ENCODE assay signal across 8 cellular contexts in genomic region chr2:70901235-70902066, GRCh38. TPM values are rescaled to one million over a fixed set of nuclear protein-coding genes. Genes with fewer than 3 reads are reported as not detected.
DNase-seq lines count a peak whose midpoint lies in the region; ATAC-seq and TF ChIP-seq lines count a peak whose summit lies in the region.
"Had no signal": no experiment of that assay in that cellular context is flagged by ENCODE, and none has a peak within 500 bp of the region (broad histone marks: within the 10 kb centered on the region; RNA-seq: fewer than 3 reads in every experiment).

No MANE protein-coding gene starts in this region.

- peak; percentile 4 for ATAC-seq in GM23338
- ATAC-seq in GM19395 (IDR thresholded peaks at IDR 0.05; ENCODE audit: unreplicated experiment) = no peak
- ATAC-seq in HG03469 (IDR thresholded peaks at IDR 0.05; ENCODE audit: unreplicated experiment) = no peak

- H3K9me2 ChIP-seq in GM23338 (ENCODE audit: insufficient read depth) = no peaks in the 10 kb centered on the region

- H3K27ac Mint-ChIP-seq in GM23338 (no peak overlapping the region), mesothelial cell of epicardium (peak overlapping the region; percentile 9)

- no peak overlapping the region for H3K27ac ChIP-seq in GM23338 (ENCODE audit: low read depth)

- H3K4me1 Mint-ChIP-seq in GM23338 = peaks cover 49% of the 10 kb centered on the region
- peaks cover 14% of the 10 kb centered on the region for H3K4me1 Mint-ChIP-seq in mesothelial cell of epicardium

- H3K4me2 ChIP-seq in GM23338 = peak overlapping the region; percentile 86

- H3K4me3 Mint-ChIP-seq in GM23338 (peak overlapping the region; percentile 77), mesothelial cell of epicardium (peak overlapping the region; percentile 72)

- no peaks in the 10 kb centered on the region; the same call in 2 of the 3 replicates for H3K36me3 Mint-ChIP-seq in GM23338 (ENCODE audit: low read depth)
- no peaks in the 10 kb centered on the region for H3K36me3 Mint-ChIP-seq in mesothelial cell of epicardium

- H3K27me3 Mint-ChIP-seq in GM23338 (ENCODE audit: insufficient read depth, low read depth, poor library complexity) (peaks cover 100% of the 10 kb centered on the region), mesothelial cell of epicardium (ENCODE audit: low read depth) (peaks cover 99% of the 10 kb centered on the region)

- H3K9me3 Mint-ChIP-seq in GM23338 (peaks cover 3% of the 10 kb centered on the region; the same call in 1 of the 3 replicates), mesothelial cell of epicardium (no peaks in the 10 kb centered on the region)

- peak; percentile 82 for DNase-seq in GM23338 (ENCODE audit: low spot score)
- peak; percentile 20 for DNase-seq in NCI-H345 treated with DMSO at 0.1 percent for 48 hours (lab: John Stamatoyannopoulos, UW; ENCODE audit: unreplicated experiment)
- DNase-seq in ecto neural progenitor cell (ENCODE audit: low spot score) = peak; percentile 76
- no peak for DNase-seq in mesothelial cell of epicardium (ENCODE audit: low spot score in 2 of 2, unreplicated experiment in 2 of 2)
- DNase-seq in stimulated activated CD4-positive, alpha-beta T cell treated with anti-CD3 and anti-CD28 coated beads, Interleukin-15, amount 100 ng/mL, for 24 hours = no peak

- H3K4me1 ChIP-seq in GM23338 (ENCODE audit: insufficient read depth) = peaks cover 51% of the 10 kb centered on the region

- peak overlapping the region; percentile 61 for H3K4me3 ChIP-seq in GM23338

- H3K79me2 ChIP-seq in GM23338 (replicated peaks; ENCODE audit: insufficient read depth) = no peaks in the 10 kb centered on the region

- H2AFZ ChIP-seq in GM23338 = peak overlapping the region; percentile 94

- peaks cover 28% of the 10 kb centered on the region for H4K20me1 ChIP-seq in GM23338 (replicated peaks; ENCODE audit: insufficient read depth)

- no peaks in the 10 kb centered on the region for H3K36me3 ChIP-seq in GM23338 (ENCODE audit: insufficient read depth)

- H3F3A ChIP-seq in GM23338 (replicated peaks; ENCODE audit: low read depth) = 0 out of 2 replicates have a peak, but pooled peaks cover 19% of the 10 kb centered on the region

- TF ChIP-seq CTCF in GM23338 (conservative IDR thresholded peaks at IDR 0.05; ENCODE audit: low read depth in 2 of 2) = no peak
- no peak for TF ChIP-seq CTCF in mesothelial cell of epicardium (IDR thresholded peaks at IDR 0.05; ENCODE audit: unreplicated experiment)

- peaks cover 100% of the 10 kb centered on the region for H3K27me3 ChIP-seq in GM23338 (ENCODE audit: insufficient read depth)

TF ChIP-seq in GM23338, 12 proteins besides CTCF, POLR2A, EP300 and RAD21 (continues in another document):
- no peak for TF ChIP-seq ZNF114 (CRISPR knock-in tag; IDR thresholded peaks at IDR 0.05)
- TF ChIP-seq ZNF331 (CRISPR knock-in tag; IDR thresholded peaks at IDR 0.05; ENCODE audit: low read depth) = no peak
- TF ChIP-seq POLR2AphosphoS5 (IDR thresholded peaks at IDR 0.05; ENCODE audit: low read depth) = no peak
- TF ChIP-seq NANOG (IDR thresholded peaks at IDR 0.05; ENCODE audit: borderline replicate concordance) = no peak
- TF ChIP-seq ZNF462 (CRISPR knock-in tag; IDR thresholded peaks at IDR 0.05) = no peak
- peak; percentile 99 for TF ChIP-seq EZH2 (IDR thresholded peaks at IDR 0.05; ENCODE audit: low read depth, unreplicated experiment)
- TF ChIP-seq CREB1 (CRISPR knock-in tag; IDR thresholded peaks at IDR 0.05; ENCODE audit: low read depth) = no peak
- no peak for TF ChIP-seq REST (IDR thresholded peaks at IDR 0.05; ENCODE audit: unreplicated experiment)
- TF ChIP-seq JUNB (IDR thresholded peaks at IDR 0.05; ENCODE audit: unreplicated experiment) = no peak
- no peak for TF ChIP-seq STAT1 (IDR thresholded peaks at IDR 0.05; ENCODE audit: unreplicated experiment)
- peak; percentile 90 for TF ChIP-seq EZH2phosphoT487 (IDR thresholded peaks at IDR 0.05; ENCODE audit: unreplicated experiment)

RNA-seq across cellular contexts. Expression of gene VAX2, which starts 1.1 kb away (rescaled TPM):
- total RNA-seq in GM23338 (2014; rRNA removed; shearing (Covaris generic)) = 0.31 TPM in 1 of 2 replicates, not detected in the other
- not detected in 2 replicates for polyA plus RNA-seq in GM23338 (2016; fragmentation: Nextera tagmentation; extraction: Ambion mirVana)
- total RNA-seq in mesothelial cell of epicardium = 0.22 to 0.34 TPM (median 0.27 TPM) in 3 replicates
- total RNA-seq: T-helper 1 cell treated with Interleukin-12 subunit alpha and Interleukin-12 subunit beta and Interleukin-4 antibody, amounts not matched to agents 30 ng/mL and 1 ng/mL, for 36 hours had no signal

RNA-seq across cellular contexts. Expression of gene ATP6V1B1, which starts 34.2 kb away (rescaled TPM):
- total RNA-seq in GM23338 (2014; rRNA removed; shearing (Covaris generic)) = not detected in 2 replicates
- polyA plus RNA-seq in GM23338 (2016; fragmentation: Nextera tagmentation; extraction: Ambion mirVana) = not detected in 2 replicates
- total RNA-seq in mesothelial cell of epicardium = 0.44 to 0.66 TPM in 2 of 3 replicates, not detected in the other
- total RNA-seq: T-helper 1 cell treated with Interleukin-12 subunit alpha and Interleukin-12 subunit beta and Interleukin-4 antibody, amounts not matched to agents 30 ng/mL and 1 ng/mL, for 36 hours had no signal

Comparison
In these comparisons a context has a peak if more than half of its experiments do, and no peak if none do; other contexts are left out.
1. DNase-seq: peak in GM23338 (single experiment), NCI-H345 treated with DMSO at 0.1 percent for 48 hours (single experiment) and ecto neural progenitor cell (single experiment); none in mesothelial cell of epicardium (0 of 2) and stimulated activated CD4-positive, alpha-beta T cell treated with anti-CD3 and anti-CD28 coated beads, Interleukin-15, amount 100 ng/mL, for 24 hours (single experiment).